ENCODE assay signal across 22 cellular contexts in the genomic region with DNA sequence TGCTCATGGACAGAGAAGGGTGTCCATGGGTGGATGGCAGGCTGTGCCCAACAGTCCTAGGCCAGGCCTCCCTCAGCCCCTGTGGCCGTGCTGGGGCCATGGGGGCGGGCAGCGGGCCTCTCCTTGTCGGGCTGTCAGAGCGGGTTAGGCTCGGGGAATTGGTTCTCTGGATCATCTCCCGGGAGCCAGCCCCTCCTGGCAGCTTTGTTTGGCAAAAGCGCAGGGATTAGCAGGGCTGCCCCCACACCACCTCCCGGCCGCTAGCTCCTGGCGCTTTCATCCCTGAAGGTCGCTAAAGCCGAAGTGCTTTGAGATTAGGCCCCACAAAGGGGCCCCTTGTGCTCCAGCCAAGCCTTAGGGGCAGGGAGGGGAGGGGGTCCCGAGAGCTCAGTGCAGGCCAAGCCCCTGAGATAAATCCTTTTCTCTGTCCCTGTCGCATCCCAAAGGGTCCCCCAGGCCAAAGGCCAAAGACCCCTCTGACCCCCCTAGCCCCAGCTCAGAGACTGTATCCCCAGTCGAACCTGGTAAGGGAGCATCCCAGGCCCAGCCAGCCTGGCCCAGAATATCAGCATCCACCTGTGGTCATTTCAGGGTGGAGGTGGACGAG. TPM values are rescaled to one million over a fixed set of nuclear protein-coding genes. Genes with fewer than 3 reads are reported as not detected.
DNase-seq lines count a peak whose midpoint lies in the region; ATAC-seq and TF ChIP-seq lines count a peak whose summit lies in the region.
"Had no signal": no experiment of that assay in that cellular context is flagged by ENCODE, and none has a peak within 500 bp of the region (broad histone marks: within the 10 kb centered on the region; RNA-seq: fewer than 3 reads in every experiment).

No MANE protein-coding gene starts in this region.

- H3K36me3 ChIP-seq in WERI-Rb-1: no peaks in the 10 kb centered on the region
- no peaks in the 10 kb centered on the region for H3K36me3 ChIP-seq in osteoblast (ENCODE audit: insufficient read depth, low read length)
- H3K36me3 ChIP-seq: Peyer's patch, SJCRH30 had no signal

- H3K27me3 ChIP-seq in WERI-Rb-1 (ENCODE audit: insufficient read depth, low read depth, severe bottlenecking): no peaks in the 10 kb centered on the region
- peaks cover 35% of the 10 kb centered on the region for H3K27me3 ChIP-seq in osteoblast (ENCODE audit: insufficient read depth, low read length)

- no peak overlapping the region for H3K4me3 Mint-ChIP-seq in activated CD8-positive, alpha-beta T cell treated with anti-CD3 and anti-CD28 coated beads for 36 hours
- H3K4me3 Mint-ChIP-seq: CD8-positive, alpha-beta T cell had no signal

- no peaks in the 10 kb centered on the region for H3K36me3 Mint-ChIP-seq in activated CD8-positive, alpha-beta T cell treated with anti-CD3 and anti-CD28 coated beads for 36 hours (ENCODE audit: low read depth)
- H3K36me3 Mint-ChIP-seq: CD8-positive, alpha-beta T cell had no signal

- POLR2A ChIA-PET in activated CD8-positive, alpha-beta T cell treated with anti-CD3 and anti-CD28 coated beads for 36 hours (lab: Charles Lee): interaction anchor here (1.3 to 1.6 kb wide), 4 partner anchors 43 to 57 kb away, joined by 3 to 6 read pairs (median 3); no protein-coding TSS in a partner anchor

- H3K79me2 ChIP-seq in osteoblast (ENCODE audit: insufficient read depth, low read length): no peaks in the 10 kb centered on the region

- no peaks in the 10 kb centered on the region for H3K4me1 Mint-ChIP-seq in activated CD8-positive, alpha-beta T cell treated with anti-CD3 and anti-CD28 coated beads for 36 hours (ENCODE audit: low read depth)

- peak; percentile 13 for DNase-seq in ELF-1 (ENCODE audit: low read depth, low spot score)
- peak; percentile 94 for DNase-seq in WERI-Rb-1
- peak; percentile 59 for DNase-seq in iPS-NIHi11 (ENCODE audit: low spot score)
- DNase-seq in osteoblast (ENCODE audit: insufficient read length, low spot score, missing footprints): peak; percentile 83
- DNase-seq in activated CD8-positive, alpha-beta T cell treated with anti-CD3 and anti-CD28 coated beads for 36 hours: no peak
- DNase-seq in GM03348 (ENCODE audit: low spot score): no peak
- DNase-seq in NCI-H187 treated with DMSO at 0.1 percent for 48 hours (lab: John Stamatoyannopoulos, UW): no peak
- DNase-seq: AML-193; C1 segment of cervical spinal cord; CD8-positive, alpha-beta T cell; H9; KG1; NCI-H1092 treated with DMSO at 0.1 percent for 48 hours; NCI-H146; NCI-H2029 treated with DMSO at 0.1 percent for 48 hours; NCI-H345; NCI-H774; SJCRH30 had no signal

- H3K27ac Mint-ChIP-seq in activated CD8-positive, alpha-beta T cell treated with anti-CD3 and anti-CD28 coated beads for 36 hours: no peak overlapping the region
- H3K27ac Mint-ChIP-seq: CD8-positive, alpha-beta T cell; H9 had no signal

- no peaks in the 10 kb centered on the region for H3K9me3 Mint-ChIP-seq in activated CD8-positive, alpha-beta T cell treated with anti-CD3 and anti-CD28 coated beads for 36 hours
- H3K9me3 Mint-ChIP-seq: CD8-positive, alpha-beta T cell; H9 had no signal

- H3K9me3 ChIP-seq in WERI-Rb-1 (ENCODE audit: severe bottlenecking): no peaks in the 10 kb centered on the region
- H3K9me3 ChIP-seq in osteoblast (ENCODE audit: low read depth, low read length): no peaks in the 10 kb centered on the region
- H3K9me3 ChIP-seq: Peyer's patch, SJCRH30 had no signal

- CTCF ChIA-PET in activated CD8-positive, alpha-beta T cell treated with anti-CD3 and anti-CD28 coated beads for 36 hours (lab: Charles Lee): interaction anchor here (0.9 to 5.6 kb wide), 5 partner anchors 33 to 246 kb away, joined by 3 to 68 read pairs (median 5); no protein-coding TSS in a partner anchor

- H3K4me3 ChIP-seq in WERI-Rb-1 (ENCODE audit: low read depth, low read length) (peak overlapping the region; percentile 9), osteoblast (ENCODE audit: insufficient read depth, low read length) (no peak overlapping the region)
- H3K4me3 ChIP-seq: Peyer's patch, SJCRH30 had no signal

- H3K27ac ChIP-seq in WERI-Rb-1 (peak overlapping the region; percentile 93), osteoblast (ENCODE audit: low read depth, low read length) (no peak overlapping the region)
- H3K27ac ChIP-seq: Peyer's patch, SJCRH30 had no signal

- ATAC-seq in activated CD8-positive, alpha-beta T cell treated with anti-CD3 and anti-CD28 coated beads for 36 hours: no peak
- no peak for ATAC-seq in GM18511 (IDR thresholded peaks at IDR 0.05; ENCODE audit: unreplicated experiment)
- ATAC-seq: CD8-positive, alpha-beta T cell had no signal

- peaks cover 6% of the 10 kb centered on the region for H3K4me1 ChIP-seq in osteoblast (ENCODE audit: insufficient read depth, low read length)
- H3K4me1 ChIP-seq: Peyer's patch, SJCRH30 had no signal

- H3K27me3 Mint-ChIP-seq in activated CD8-positive, alpha-beta T cell treated with anti-CD3 and anti-CD28 coated beads for 36 hours: peaks cover 29% of the 10 kb centered on the region

- H4K20me1 ChIP-seq in osteoblast (ENCODE audit: insufficient read depth, low read length): no peaks in the 10 kb centered on the region

- intact Hi-C loops in activated CD8-positive, alpha-beta T cell treated with anti-CD3 and anti-CD28 coated beads for 36 hours (cut with micrococcal nuclease): no loop called here

- no peak overlapping the region for H3K4me2 ChIP-seq in osteoblast (ENCODE audit: insufficient read depth, low read length)

- no peak overlapping the region for H2AFZ ChIP-seq in osteoblast (ENCODE audit: low read length)

- no peak for TF ChIP-seq CTCF in WERI-Rb-1 (IDR thresholded peaks at IDR 0.05; ENCODE audit: low read depth, low read length)
- TF ChIP-seq CTCF in osteoblast (IDR thresholded peaks at IDR 0.05; ENCODE audit: extremely low read depth, low read depth, low read length): no peak
- no peak for TF ChIP-seq CTCF in activated CD8-positive, alpha-beta T cell treated with anti-CD3 and anti-CD28 coated beads for 36 hours (IDR thresholded peaks at IDR 0.05)

RNA-seq across cellular contexts. Expression of gene DMBX1, which starts 9.8 kb away (rescaled TPM):
- total RNA-seq in osteoblast: not detected in 2 replicates
- under 1 TPM in 1 of 2 experiments, not detected in 1; 0.09 TPM for total RNA-seq in activated CD8-positive, alpha-beta T cell treated with anti-CD3 and anti-CD28 coated beads for 36 hours
- total RNA-seq: CD8-positive, alpha-beta T cell; HT1080; OCI-LY7; Peyer's patch; SJCRH30 had no signal

Comparison
In these comparisons a context has a peak if more than half of its experiments do, and no peak if none do; other contexts are left out.
1. DNase-seq: peak in ELF-1 (single experiment), WERI-Rb-1 (single experiment), iPS-NIHi11 (single experiment) and osteoblast (single experiment); none in activated CD8-positive, alpha-beta T cell treated with anti-CD3 and anti-CD28 coated beads for 36 hours (single experiment), GM03348 (single experiment) and NCI-H187 treated with DMSO at 0.1 percent for 48 hours (single experiment).